15 cellular contexts compared by ENCODE assay signal in genomic region chr4:78671812-78672440, GRCh38.
"Had no signal": no experiment of that assay in that cellular context is flagged by ENCODE, and none has a peak within 500 bp of the region (broad histone marks: within the 10 kb centered on the region; RNA-seq: fewer than 3 reads in every experiment).

No MANE protein-coding gene starts in this region.

- H3K9me3 Mint-ChIP-seq: activated CD4-positive, alpha-beta memory T cell treated with anti-CD3 and anti-CD28 coated beads, Interleukin-2, amount 10 ng/mL, durations not matched to agents 7 days and 5 days; activated T-cell treated with anti-CD3 and anti-CD28 coated beads, Interleukin-2, amount 50 U/mL, for 24 hours had no signal

- ATAC-seq: left cardiac atrium; lower lobe of right lung; naive thymus-derived CD4-positive, alpha-beta T cell had no signal

- DNase-seq: activated CD4-positive, alpha-beta memory T cell treated with anti-CD3 and anti-CD28 coated beads, Interleukin-2, amount 10 ng/mL, durations not matched to agents 7 days and 5 days; activated CD4-positive, alpha-beta T cell treated with anti-CD3 and anti-CD28 coated beads for 4 hours; activated effector memory CD4-positive, alpha-beta T cell treated with Interleukin-2 at 50 U/mL for 16 hours; activated T-cell treated with anti-CD3 and anti-CD28 coated beads, Interleukin-2, amount 50 U/mL, for 24 hours; adrenal gland; left cardiac atrium; lower lobe of right lung; naive thymus-derived CD4-positive, alpha-beta T cell; ovary; sigmoid colon; stimulated activated CD4-positive, alpha-beta T cell treated with anti-CD3 and anti-CD28 coated beads, Interleukin-1b, Interleukin-23, amount 100 ng/mL, for 48 hours; WERI-Rb-1 had no signal

- H3K36me3 ChIP-seq: adrenal gland, cardiac muscle cell, lower lobe of right lung, ovary, sigmoid colon, thoracic aorta, WERI-Rb-1 had no signal

- H3K4me3 ChIP-seq: adrenal gland, cardiac muscle cell, lower lobe of right lung, ovary, sigmoid colon, thoracic aorta had no signal

- H3K4me1 ChIP-seq: sigmoid colon had no signal

- H3K27ac ChIP-seq: adrenal gland, cardiac muscle cell, lower lobe of right lung, ovary, sigmoid colon, thoracic aorta, WERI-Rb-1 had no signal

- H3K27me3 Mint-ChIP-seq: activated naive CD4-positive, alpha-beta T cell treated with anti-CD3 and anti-CD28 coated beads, Interleukin-2, amount 50 U/mL, for 24 hours; activated T-cell treated with anti-CD3 and anti-CD28 coated beads, Interleukin-2, amount 50 U/mL, for 24 hours; naive thymus-derived CD4-positive, alpha-beta T cell had no signal

- H3K4me3 Mint-ChIP-seq: activated CD4-positive, alpha-beta memory T cell treated with anti-CD3 and anti-CD28 coated beads, Interleukin-2, amount 10 ng/mL, durations not matched to agents 7 days and 5 days; activated naive CD4-positive, alpha-beta T cell treated with anti-CD3 and anti-CD28 coated beads, Interleukin-2, amount 50 U/mL, for 24 hours; activated T-cell treated with anti-CD3 and anti-CD28 coated beads, Interleukin-2, amount 50 U/mL, for 24 hours; naive thymus-derived CD4-positive, alpha-beta T cell had no signal

- H3K27me3 ChIP-seq: adrenal gland, cardiac muscle cell, ovary, sigmoid colon had no signal

- H3K27ac Mint-ChIP-seq: activated CD4-positive, alpha-beta memory T cell treated with anti-CD3 and anti-CD28 coated beads, Interleukin-2, amount 10 ng/mL, durations not matched to agents 7 days and 5 days; activated naive CD4-positive, alpha-beta T cell treated with anti-CD3 and anti-CD28 coated beads, Interleukin-2, amount 50 U/mL, for 24 hours; activated T-cell treated with anti-CD3 and anti-CD28 coated beads, Interleukin-2, amount 50 U/mL, for 24 hours; naive thymus-derived CD4-positive, alpha-beta T cell had no signal
